ENCODE assay signal across 1 cellular context in the genomic region with DNA sequence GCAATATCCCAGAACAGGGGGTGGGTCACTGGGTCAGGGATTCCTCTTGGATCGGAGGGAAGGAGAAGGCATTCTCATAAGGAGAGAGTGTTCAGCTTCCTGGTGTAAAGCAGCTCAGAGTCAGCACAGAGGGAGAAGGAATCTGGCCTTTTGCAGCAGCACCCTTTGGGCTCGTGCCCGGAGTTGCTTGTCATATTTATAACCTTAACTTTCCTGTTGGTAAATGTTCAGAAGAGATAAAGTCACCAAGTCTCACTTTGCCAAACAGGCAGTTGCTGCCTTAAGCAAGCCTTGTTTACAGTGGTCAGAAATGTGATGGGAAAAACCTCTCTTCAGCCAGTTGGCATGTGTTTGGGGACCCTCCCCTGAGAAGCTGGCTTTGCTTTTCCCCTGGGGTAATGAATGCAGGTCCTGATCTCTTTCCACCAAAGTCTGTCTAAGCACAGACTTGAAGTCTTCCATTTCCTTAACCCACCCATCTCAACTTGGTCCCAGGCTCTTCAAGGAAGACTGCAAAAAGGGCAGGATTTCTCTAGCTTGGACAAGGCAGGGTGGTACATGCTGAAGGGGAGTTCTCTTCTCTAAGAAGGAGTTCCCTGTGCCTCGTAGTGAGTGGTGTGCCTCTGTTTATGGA.
TF ChIP-seq lines count a peak whose summit lies in the region.

No MANE protein-coding gene starts in this region.

TF ChIP-seq in K562, 482 proteins besides CTCF, POLR2A, EP300 and RAD21 (continued from another document):
- TF ChIP-seq, protein P1, sequence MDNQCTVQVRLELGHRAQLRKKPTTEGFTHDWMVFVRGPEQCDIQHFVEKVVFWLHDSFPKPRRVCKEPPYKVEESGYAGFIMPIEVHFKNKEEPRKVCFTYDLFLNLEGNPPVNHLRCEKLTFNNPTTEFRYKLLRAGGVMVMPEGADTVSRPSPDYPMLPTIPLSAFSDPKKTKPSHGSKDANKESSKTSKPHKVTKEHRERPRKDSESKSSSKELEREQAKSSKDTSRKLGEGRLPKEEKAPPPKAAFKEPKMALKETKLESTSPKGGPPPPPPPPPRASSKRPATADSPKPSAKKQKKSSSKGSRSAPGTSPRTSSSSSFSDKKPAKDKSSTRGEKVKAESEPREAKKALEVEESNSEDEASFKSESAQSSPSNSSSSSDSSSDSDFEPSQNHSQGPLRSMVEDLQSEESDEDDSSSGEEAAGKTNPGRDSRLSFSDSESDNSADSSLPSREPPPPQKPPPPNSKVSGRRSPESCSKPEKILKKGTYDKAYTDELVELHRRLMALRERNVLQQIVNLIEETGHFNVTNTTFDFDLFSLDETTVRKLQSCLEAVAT (IDR thresholded peaks at IDR 0.05) = no peak
- no peak for TF ChIP-seq KAT7 (CRISPR knock-in tag; IDR thresholded peaks at IDR 0.05; ENCODE audit: borderline replicate concordance)
- 0 out of 2 replicates have a peak, but pooled peaks have one; percentile 34 for TF ChIP-seq ARID1B (IDR thresholded peaks at IDR 0.05)
- TF ChIP-seq MCM5 (IDR thresholded peaks at IDR 0.05; ENCODE audit: low read depth) = no peak
- TF ChIP-seq, protein P2, sequence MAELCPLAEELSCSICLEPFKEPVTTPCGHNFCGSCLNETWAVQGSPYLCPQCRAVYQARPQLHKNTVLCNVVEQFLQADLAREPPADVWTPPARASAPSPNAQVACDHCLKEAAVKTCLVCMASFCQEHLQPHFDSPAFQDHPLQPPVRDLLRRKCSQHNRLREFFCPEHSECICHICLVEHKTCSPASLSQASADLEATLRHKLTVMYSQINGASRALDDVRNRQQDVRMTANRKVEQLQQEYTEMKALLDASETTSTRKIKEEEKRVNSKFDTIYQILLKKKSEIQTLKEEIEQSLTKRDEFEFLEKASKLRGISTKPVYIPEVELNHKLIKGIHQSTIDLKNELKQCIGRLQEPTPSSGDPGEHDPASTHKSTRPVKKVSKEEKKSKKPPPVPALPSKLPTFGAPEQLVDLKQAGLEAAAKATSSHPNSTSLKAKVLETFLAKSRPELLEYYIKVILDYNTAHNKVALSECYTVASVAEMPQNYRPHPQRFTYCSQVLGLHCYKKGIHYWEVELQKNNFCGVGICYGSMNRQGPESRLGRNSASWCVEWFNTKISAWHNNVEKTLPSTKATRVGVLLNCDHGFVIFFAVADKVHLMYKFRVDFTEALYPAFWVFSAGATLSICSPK (IDR thresholded peaks at IDR 0.05; ENCODE audit: borderline replicate concordance) = no peak
- no peak for TF ChIP-seq RFX1 (IDR thresholded peaks at IDR 0.05)
- TF ChIP-seq MEIS2 (IDR thresholded peaks at IDR 0.05; ENCODE audit: partially characterized antibody) = peak; percentile 24
- TF ChIP-seq, protein P3, sequence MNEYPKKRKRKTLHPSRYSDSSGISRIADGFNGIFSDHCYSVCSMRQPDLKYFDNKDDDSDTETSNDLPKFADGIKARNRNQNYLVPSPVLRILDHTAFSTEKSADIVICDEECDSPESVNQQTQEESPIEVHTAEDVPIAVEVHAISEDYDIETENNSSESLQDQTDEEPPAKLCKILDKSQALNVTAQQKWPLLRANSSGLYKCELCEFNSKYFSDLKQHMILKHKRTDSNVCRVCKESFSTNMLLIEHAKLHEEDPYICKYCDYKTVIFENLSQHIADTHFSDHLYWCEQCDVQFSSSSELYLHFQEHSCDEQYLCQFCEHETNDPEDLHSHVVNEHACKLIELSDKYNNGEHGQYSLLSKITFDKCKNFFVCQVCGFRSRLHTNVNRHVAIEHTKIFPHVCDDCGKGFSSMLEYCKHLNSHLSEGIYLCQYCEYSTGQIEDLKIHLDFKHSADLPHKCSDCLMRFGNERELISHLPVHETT (CRISPR knock-in tag; conservative IDR thresholded peaks at IDR 0.05 in 1 of 2, IDR thresholded peaks at IDR 0.05 in 1 of 2) = no peak
- TF ChIP-seq, protein P4, sequence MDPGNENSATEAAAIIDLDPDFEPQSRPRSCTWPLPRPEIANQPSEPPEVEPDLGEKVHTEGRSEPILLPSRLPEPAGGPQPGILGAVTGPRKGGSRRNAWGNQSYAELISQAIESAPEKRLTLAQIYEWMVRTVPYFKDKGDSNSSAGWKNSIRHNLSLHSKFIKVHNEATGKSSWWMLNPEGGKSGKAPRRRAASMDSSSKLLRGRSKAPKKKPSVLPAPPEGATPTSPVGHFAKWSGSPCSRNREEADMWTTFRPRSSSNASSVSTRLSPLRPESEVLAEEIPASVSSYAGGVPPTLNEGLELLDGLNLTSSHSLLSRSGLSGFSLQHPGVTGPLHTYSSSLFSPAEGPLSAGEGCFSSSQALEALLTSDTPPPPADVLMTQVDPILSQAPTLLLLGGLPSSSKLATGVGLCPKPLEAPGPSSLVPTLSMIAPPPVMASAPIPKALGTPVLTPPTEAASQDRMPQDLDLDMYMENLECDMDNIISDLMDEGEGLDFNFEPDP (CRISPR knock-in tag; IDR thresholded peaks at IDR 0.05) = no peak
- TF ChIP-seq TCF3 (CRISPR knock-in tag; IDR thresholded peaks at IDR 0.05) = peak; percentile 56
- TF ChIP-seq RBM14 (IDR thresholded peaks at IDR 0.05; ENCODE audit: borderline replicate concordance, insufficient read depth, low read depth, low read length) = no peak
- TF ChIP-seq, protein P5, sequence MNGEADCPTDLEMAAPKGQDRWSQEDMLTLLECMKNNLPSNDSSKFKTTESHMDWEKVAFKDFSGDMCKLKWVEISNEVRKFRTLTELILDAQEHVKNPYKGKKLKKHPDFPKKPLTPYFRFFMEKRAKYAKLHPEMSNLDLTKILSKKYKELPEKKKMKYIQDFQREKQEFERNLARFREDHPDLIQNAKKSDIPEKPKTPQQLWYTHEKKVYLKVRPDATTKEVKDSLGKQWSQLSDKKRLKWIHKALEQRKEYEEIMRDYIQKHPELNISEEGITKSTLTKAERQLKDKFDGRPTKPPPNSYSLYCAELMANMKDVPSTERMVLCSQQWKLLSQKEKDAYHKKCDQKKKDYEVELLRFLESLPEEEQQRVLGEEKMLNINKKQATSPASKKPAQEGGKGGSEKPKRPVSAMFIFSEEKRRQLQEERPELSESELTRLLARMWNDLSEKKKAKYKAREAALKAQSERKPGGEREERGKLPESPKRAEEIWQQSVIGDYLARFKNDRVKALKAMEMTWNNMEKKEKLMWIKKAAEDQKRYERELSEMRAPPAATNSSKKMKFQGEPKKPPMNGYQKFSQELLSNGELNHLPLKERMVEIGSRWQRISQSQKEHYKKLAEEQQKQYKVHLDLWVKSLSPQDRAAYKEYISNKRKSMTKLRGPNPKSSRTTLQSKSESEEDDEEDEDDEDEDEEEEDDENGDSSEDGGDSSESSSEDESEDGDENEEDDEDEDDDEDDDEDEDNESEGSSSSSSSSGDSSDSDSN (IDR thresholded peaks at IDR 0.05; ENCODE audit: borderline replicate concordance in 1 of 2, low read depth in 2 of 2, low read length in 2 of 2) = 0 out of 4 replicates have a peak, but pooled peaks of 1 of the 2 experiments have one; percentile 24
- TF ChIP-seq, protein P6, sequence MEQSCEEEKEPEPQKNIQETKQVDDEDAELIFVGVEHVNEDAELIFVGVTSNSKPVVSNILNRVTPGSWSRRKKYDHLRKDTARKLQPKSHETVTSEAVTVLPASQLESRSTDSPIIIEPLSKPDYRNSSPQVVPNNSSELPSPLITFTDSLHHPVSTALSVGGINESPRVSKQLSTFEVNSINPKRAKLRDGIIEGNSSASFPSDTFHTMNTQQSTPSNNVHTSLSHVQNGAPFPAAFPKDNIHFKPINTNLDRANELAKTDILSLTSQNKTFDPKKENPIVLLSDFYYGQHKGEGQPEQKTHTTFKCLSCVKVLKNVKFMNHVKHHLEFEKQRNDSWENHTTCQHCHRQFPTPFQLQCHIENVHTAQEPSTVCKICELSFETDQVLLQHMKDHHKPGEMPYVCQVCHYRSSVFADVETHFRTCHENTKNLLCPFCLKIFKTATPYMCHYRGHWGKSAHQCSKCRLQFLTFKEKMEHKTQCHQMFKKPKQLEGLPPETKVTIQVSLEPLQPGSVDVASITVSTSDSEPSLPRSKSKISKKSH (CRISPR knock-in tag; IDR thresholded peaks at IDR 0.05) = no peak
- TF ChIP-seq RCOR1 (IDR thresholded peaks at IDR 0.05; ENCODE audit: borderline replicate concordance in 1 of 2, low read depth in 2 of 2, low read length in 2 of 2) = peak in 1 of 2 experiments; percentile 8; a peak in 1 of 4 replicates
- TF ChIP-seq HEY1 (CRISPR knock-in tag; IDR thresholded peaks at IDR 0.05; ENCODE audit: borderline replicate concordance) = no peak
- TF ChIP-seq ZNF12 (CRISPR knock-in tag; IDR thresholded peaks at IDR 0.05) = 0 out of 2 replicates have a peak, but pooled peaks have one; percentile 61
- TF ChIP-seq MCM2 (IDR thresholded peaks at IDR 0.05; ENCODE audit: low read depth) = no peak
- no peak for TF ChIP-seq ZKSCAN1 (IDR thresholded peaks at IDR 0.05; ENCODE audit: low read depth, low read length)
- TF ChIP-seq POLR2G (IDR thresholded peaks at IDR 0.05; ENCODE audit: low read depth, low read length) = no peak
- TF ChIP-seq SRSF7 (optimal IDR thresholded peaks at IDR 0.05; ENCODE audit: low read depth, low read length) = no peak
- TF ChIP-seq ETV1 (tag; conservative IDR thresholded peaks at IDR 0.05; ENCODE audit: low read depth) = peak; percentile 39; the same call in 1 of the 2 replicates
- TF ChIP-seq, protein P7, sequence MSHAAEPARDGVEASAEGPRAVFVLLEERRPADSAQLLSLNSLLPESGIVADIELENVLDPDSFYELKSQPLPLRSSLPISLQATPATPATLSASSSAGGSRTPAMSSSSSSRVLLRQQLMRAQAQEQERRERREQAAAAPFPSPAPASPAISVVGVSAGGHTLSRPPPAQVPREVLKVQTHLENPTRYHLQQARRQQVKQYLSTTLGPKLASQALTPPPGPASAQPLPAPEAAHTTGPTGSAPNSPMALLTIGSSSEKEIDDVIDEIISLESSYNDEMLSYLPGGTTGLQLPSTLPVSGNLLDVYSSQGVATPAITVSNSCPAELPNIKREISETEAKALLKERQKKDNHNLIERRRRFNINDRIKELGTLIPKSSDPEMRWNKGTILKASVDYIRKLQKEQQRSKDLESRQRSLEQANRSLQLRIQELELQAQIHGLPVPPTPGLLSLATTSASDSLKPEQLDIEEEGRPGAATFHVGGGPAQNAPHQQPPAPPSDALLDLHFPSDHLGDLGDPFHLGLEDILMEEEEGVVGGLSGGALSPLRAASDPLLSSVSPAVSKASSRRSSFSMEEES (CRISPR knock-in tag; IDR thresholded peaks at IDR 0.05) = no peak
- TF ChIP-seq, protein P8, sequence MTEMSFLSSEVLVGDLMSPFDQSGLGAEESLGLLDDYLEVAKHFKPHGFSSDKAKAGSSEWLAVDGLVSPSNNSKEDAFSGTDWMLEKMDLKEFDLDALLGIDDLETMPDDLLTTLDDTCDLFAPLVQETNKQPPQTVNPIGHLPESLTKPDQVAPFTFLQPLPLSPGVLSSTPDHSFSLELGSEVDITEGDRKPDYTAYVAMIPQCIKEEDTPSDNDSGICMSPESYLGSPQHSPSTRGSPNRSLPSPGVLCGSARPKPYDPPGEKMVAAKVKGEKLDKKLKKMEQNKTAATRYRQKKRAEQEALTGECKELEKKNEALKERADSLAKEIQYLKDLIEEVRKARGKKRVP (CRISPR knock-in tag; IDR thresholded peaks at IDR 0.05) = no peak
- TF ChIP-seq MEF2A (IDR thresholded peaks at IDR 0.05; ENCODE audit: control insufficient read depth, low read depth, low read length) = no peak
- TF ChIP-seq, protein P9, sequence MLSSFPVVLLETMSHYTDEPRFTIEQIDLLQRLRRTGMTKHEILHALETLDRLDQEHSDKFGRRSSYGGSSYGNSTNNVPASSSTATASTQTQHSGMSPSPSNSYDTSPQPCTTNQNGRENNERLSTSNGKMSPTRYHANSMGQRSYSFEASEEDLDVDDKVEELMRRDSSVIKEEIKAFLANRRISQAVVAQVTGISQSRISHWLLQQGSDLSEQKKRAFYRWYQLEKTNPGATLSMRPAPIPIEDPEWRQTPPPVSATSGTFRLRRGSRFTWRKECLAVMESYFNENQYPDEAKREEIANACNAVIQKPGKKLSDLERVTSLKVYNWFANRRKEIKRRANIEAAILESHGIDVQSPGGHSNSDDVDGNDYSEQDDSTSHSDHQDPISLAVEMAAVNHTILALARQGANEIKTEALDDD (IDR thresholded peaks at IDR 0.05) = 0 out of 2 replicates have a peak, but pooled peaks have one; percentile 19
- no peak for TF ChIP-seq NRF1 (conservative IDR thresholded peaks at IDR 0.05 in 1 of 2, IDR thresholded peaks at IDR 0.05 in 1 of 2)
- no peak for TF ChIP-seq RNF2 (IDR thresholded peaks at IDR 0.05)
- TF ChIP-seq MAFG (tag; conservative IDR thresholded peaks at IDR 0.05) = no peak
- TF ChIP-seq CREB1 (IDR thresholded peaks at IDR 0.05) = no peak
- no peak for TF ChIP-seq CREB1 (CRISPR knock-in tag; IDR thresholded peaks at IDR 0.05)
- no peak for TF ChIP-seq ZNF408 (CRISPR knock-in tag; IDR thresholded peaks at IDR 0.05; ENCODE audit: low read depth)
- no peak for TF ChIP-seq ZC3H8 (IDR thresholded peaks at IDR 0.05)
- TF ChIP-seq, protein P10, sequence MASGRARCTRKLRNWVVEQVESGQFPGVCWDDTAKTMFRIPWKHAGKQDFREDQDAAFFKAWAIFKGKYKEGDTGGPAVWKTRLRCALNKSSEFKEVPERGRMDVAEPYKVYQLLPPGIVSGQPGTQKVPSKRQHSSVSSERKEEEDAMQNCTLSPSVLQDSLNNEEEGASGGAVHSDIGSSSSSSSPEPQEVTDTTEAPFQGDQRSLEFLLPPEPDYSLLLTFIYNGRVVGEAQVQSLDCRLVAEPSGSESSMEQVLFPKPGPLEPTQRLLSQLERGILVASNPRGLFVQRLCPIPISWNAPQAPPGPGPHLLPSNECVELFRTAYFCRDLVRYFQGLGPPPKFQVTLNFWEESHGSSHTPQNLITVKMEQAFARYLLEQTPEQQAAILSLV (tag; IDR thresholded peaks at IDR 0.05) = no peak
- TF ChIP-seq, protein P11, sequence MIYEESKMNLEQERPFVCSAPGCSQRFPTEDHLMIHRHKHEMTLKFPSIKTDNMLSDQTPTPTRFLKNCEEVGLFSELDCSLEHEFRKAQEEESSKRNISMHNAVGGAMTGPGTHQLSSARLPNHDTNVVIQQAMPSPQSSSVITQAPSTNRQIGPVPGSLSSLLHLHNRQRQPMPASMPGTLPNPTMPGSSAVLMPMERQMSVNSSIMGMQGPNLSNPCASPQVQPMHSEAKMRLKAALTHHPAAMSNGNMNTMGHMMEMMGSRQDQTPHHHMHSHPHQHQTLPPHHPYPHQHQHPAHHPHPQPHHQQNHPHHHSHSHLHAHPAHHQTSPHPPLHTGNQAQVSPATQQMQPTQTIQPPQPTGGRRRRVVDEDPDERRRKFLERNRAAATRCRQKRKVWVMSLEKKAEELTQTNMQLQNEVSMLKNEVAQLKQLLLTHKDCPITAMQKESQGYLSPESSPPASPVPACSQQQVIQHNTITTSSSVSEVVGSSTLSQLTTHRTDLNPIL (CRISPR knock-in tag; IDR thresholded peaks at IDR 0.05) = no peak
